22 cellular contexts compared by ENCODE assay signal in genomic region chr12:24933694-24934407, GRCh38. TPM values are rescaled to one million over a fixed set of nuclear protein-coding genes. Genes with fewer than 3 reads are reported as not detected.
DNase-seq lines count a peak whose midpoint lies in the region; ATAC-seq, FAIRE-seq and TF ChIP-seq lines count a peak whose summit lies in the region.
"Had no signal": no experiment of that assay in that cellular context is flagged by ENCODE, and none has a peak within 500 bp of the region (broad histone marks: within the 10 kb centered on the region; RNA-seq: fewer than 3 reads in every experiment).

No MANE protein-coding gene starts in this region.

- H3K4me1 ChIP-seq in K562 (replicated peaks in 1 of 2; ENCODE audit: control insufficient read depth in 2 of 2, insufficient read depth in 2 of 2, low read length in 2 of 2), result peaks cover 4 to 61% of the 10 kb centered on the region in 2 experiments

- POLR2A ChIA-PET in K562 (lab: Yijun Ruan, JAX), result interaction anchor here (0.6 to 1.5 kb wide), 6 partner anchors 9 to 538 kb away, joined by 3 to 5 read pairs (median 4); no protein-coding TSS in a partner anchor

- TF ChIP-seq CTCF in HFFc6 (IDR thresholded peaks at IDR 0.05) (no peak), K562 (IDR thresholded peaks at IDR 0.05 in 2 of 3, conservative IDR thresholded peaks at IDR 0.05 in 1 of 3; ENCODE audit: insufficient read depth in 2 of 3, low read depth in 1 of 3, low read length in 3 of 3) (0 out of 6 replicates have a peak, but pooled peaks of 1 of the 3 experiments have one; percentile 7)

- H3K9me3 ChIP-seq in K562 (replicated peaks; ENCODE audit: control insufficient read depth, insufficient read depth, low read depth, low read length), result no peaks in the 10 kb centered on the region

- peaks cover 96% of the 10 kb centered on the region for H3K79me2 ChIP-seq in K562 (ENCODE audit: control insufficient read depth, insufficient read depth, low read length)

- CTCF ChIA-PET in activated CD8-positive, alpha-beta memory T cell treated with anti-CD3 and anti-CD28 coated beads, Interleukin-2, amount 10 ng/mL, durations not matched to agents 7 days and 5 days (lab: Charles Lee), result no interaction called here
- CTCF ChIA-PET in K562 (lab: Yijun Ruan, JAX; ENCODE audit: low intra/inter-chr PET ratio), result no interaction called here

- in situ Hi-C loops in K562 (cut with MboI), result no loop called here

- H3K9ac ChIP-seq in K562 (ENCODE audit: insufficient read depth in 1 of 2, low read depth in 2 of 2, low read length in 2 of 2), result peak overlapping the region in 1 of 2 experiments; percentile 52; a peak in 2 of 4 replicates

- TF ChIP-seq POLR2A in K562 (conservative IDR thresholded peaks at IDR 0.05), result peak; percentile 94

- BruUV-seq in K562 (replicated peaks; lab: Mats Ljungman, UMichigan), result TSS peak; percentile 100

- peaks cover 27% of the 10 kb centered on the region for H4K20me1 ChIP-seq in K562 (replicated peaks; ENCODE audit: control insufficient read depth, insufficient read depth, low read length)

- peaks cover 22% of the 10 kb centered on the region; the same call in 2 of the 3 replicates for H3K36me3 ChIP-seq in K562 (ENCODE audit: control insufficient read depth, insufficient read depth, low read length)

- H2AFZ ChIP-seq in K562 (ENCODE audit: low read depth, low read length), result peak overlapping the region; percentile 69; the same call in 1 of the 2 replicates

- peak overlapping the region; percentile 63 for H3K4me2 ChIP-seq in K562 (ENCODE audit: insufficient read depth, low read length)

- H3K4me1 Mint-ChIP-seq in activated CD8-positive, alpha-beta memory T cell treated with anti-CD3 and anti-CD28 coated beads, Interleukin-2, amount 10 ng/mL, durations not matched to agents 7 days and 5 days, result peaks cover 7% of the 10 kb centered on the region
- peaks cover 46% of the 10 kb centered on the region for H3K4me1 Mint-ChIP-seq in HFFc6 (ENCODE audit: low read depth)
- H3K4me1 Mint-ChIP-seq in stimulated activated naive B cell treated with anti-CD40 and anti-IgM and Interleukin-4, amounts not matched to agents 10 μg/mL and 1 μg/mL and 100 μg/mL, for 72 hours, result peaks cover 16 to 17% of the 10 kb centered on the region in 2 donors

- no peak overlapping the region for H3K27ac Mint-ChIP-seq in activated CD8-positive, alpha-beta memory T cell treated with anti-CD3 and anti-CD28 coated beads, Interleukin-2, amount 10 ng/mL, durations not matched to agents 7 days and 5 days
- peak overlapping the region; percentile 58 for H3K27ac Mint-ChIP-seq in HFFc6
- peak overlapping the region; percentile 28 for H3K27ac Mint-ChIP-seq in stimulated activated naive B cell treated with anti-CD40 and anti-IgM and Interleukin-4, amounts not matched to agents 10 μg/mL and 1 μg/mL and 100 μg/mL, for 72 hours
- H3K27ac Mint-ChIP-seq: T-helper 1 cell treated with Interleukin-12 subunit alpha and Interleukin-12 subunit beta and Interleukin-4 antibody, amounts not matched to agents 30 μg/mL and 1 μg/mL, for 36 hours had no signal

- intact Hi-C loops in K562 (cut with micrococcal nuclease), result no loop called here

- peaks cover 1% of the 10 kb centered on the region for H3K36me3 Mint-ChIP-seq in activated CD8-positive, alpha-beta memory T cell treated with anti-CD3 and anti-CD28 coated beads, Interleukin-2, amount 10 ng/mL, durations not matched to agents 7 days and 5 days
- H3K36me3 Mint-ChIP-seq in HFFc6 (ENCODE audit: low read depth), result peaks cover 33% of the 10 kb centered on the region
- peaks cover 0 to 8% of the 10 kb centered on the region in 2 donors for H3K36me3 Mint-ChIP-seq in stimulated activated naive B cell treated with anti-CD40 and anti-IgM and Interleukin-4, amounts not matched to agents 10 μg/mL and 1 μg/mL and 100 μg/mL, for 72 hours

- TF ChIP-seq EP300 in K562 (IDR thresholded peaks at IDR 0.05; ENCODE audit: low read length), result no peak

- ATAC-seq in activated CD8-positive, alpha-beta memory T cell treated with anti-CD3 and anti-CD28 coated beads, Interleukin-2, amount 10 ng/mL, durations not matched to agents 7 days and 5 days, result no peak
- ATAC-seq in K562, result peak; percentile 85
- ATAC-seq in stimulated activated naive B cell treated with anti-CD40 and anti-IgM and Interleukin-4, amounts not matched to agents 10 μg/mL and 1 μg/mL and 100 μg/mL, for 72 hours (replicated peaks), result no peak

- DNase-seq in activated CD8-positive, alpha-beta memory T cell treated with anti-CD3 and anti-CD28 coated beads, Interleukin-2, amount 10 ng/mL, durations not matched to agents 7 days and 5 days, result peak; percentile 0
- no peak for DNase-seq in activated CD8-positive, alpha-beta memory T cell treated with anti-CD3 and anti-CD28 coated beads for 24 hours
- no peak for DNase-seq in HFFc6
- DNase-seq in K562 (ENCODE audit: extremely low read depth in 1 of 4, low spot score in 3 of 4), result peak in 2 of 4 experiments; percentile 52 to 87
- DNase-seq in stimulated activated naive B cell treated with anti-CD40 and anti-IgM and Interleukin-4, amounts not matched to agents 10 μg/mL and 1 μg/mL and 100 μg/mL, for 72 hours, result no peak
- no peak for DNase-seq in amniotic stem cell (lab: John Stamatoyannopoulos, UW)
- no peak for DNase-seq in NCI-H2029 (lab: John Stamatoyannopoulos, UW)
- DNase-seq in cerebellar cortex (ENCODE audit: low spot score), result no peak
- DNase-seq: ACHN; DMS79 treated with DMSO at 0.1 percent for 48 hours; H7; IMR-90; Karpas-422; NCI-H1417 treated with DMSO at 0.1 percent for 48 hours; NCI-H2081 treated with DMSO at 0.1 percent for 48 hours; NCI-H345; NCI-H524 treated with DMSO at 0.1 percent for 48 hours; NK-92 treated with Interleukin-12 subunit alpha and Interleukin-12 subunit beta, amount 100 ng/mL, for 24 hours; OCI-M1; SIG-M5 had no signal

- no peaks in the 10 kb centered on the region for H3K9me3 Mint-ChIP-seq in activated CD8-positive, alpha-beta memory T cell treated with anti-CD3 and anti-CD28 coated beads, Interleukin-2, amount 10 ng/mL, durations not matched to agents 7 days and 5 days (ENCODE audit: low read depth)
- H3K9me3 Mint-ChIP-seq in HFFc6, result peaks cover 10% of the 10 kb centered on the region
- H3K9me3 Mint-ChIP-seq in stimulated activated naive B cell treated with anti-CD40 and anti-IgM and Interleukin-4, amounts not matched to agents 10 μg/mL and 1 μg/mL and 100 μg/mL, for 72 hours, result no peaks in the 10 kb centered on the region
- H3K9me3 Mint-ChIP-seq: T-helper 1 cell treated with Interleukin-12 subunit alpha and Interleukin-12 subunit beta and Interleukin-4 antibody, amounts not matched to agents 30 μg/mL and 1 μg/mL, for 36 hours had no signal

- no peak for TF ChIP-seq RAD21 in K562 (CRISPR knock-in tag; conservative IDR thresholded peaks at IDR 0.05 in 1 of 2, IDR thresholded peaks at IDR 0.05 in 1 of 2)

- H3K4me3 ChIP-seq in K562, result peak overlapping the region; percentile 4; the same call in 1 of the 2 replicates

- H3K27me3 ChIP-seq in K562 (ENCODE audit: control insufficient read depth in 2 of 2, insufficient read depth in 2 of 2, low read length in 2 of 2), result no peaks in the 10 kb centered on the region

- peaks cover 3% of the 10 kb centered on the region for H3K27me3 Mint-ChIP-seq in activated CD8-positive, alpha-beta memory T cell treated with anti-CD3 and anti-CD28 coated beads, Interleukin-2, amount 10 ng/mL, durations not matched to agents 7 days and 5 days
- H3K27me3 Mint-ChIP-seq in HFFc6 (ENCODE audit: insufficient read depth), result peaks cover 2% of the 10 kb centered on the region; the same call in 1 of the 2 replicates
- H3K27me3 Mint-ChIP-seq in stimulated activated naive B cell treated with anti-CD40 and anti-IgM and Interleukin-4, amounts not matched to agents 10 μg/mL and 1 μg/mL and 100 μg/mL, for 72 hours, result no peaks in the 10 kb centered on the region

- FAIRE-seq in K562 (lab: Jason Lieb, UNC), result peak; percentile 95
- FAIRE-seq: HTR-8/SVneo had no signal

- peak overlapping the region; percentile 82 for H3K27ac ChIP-seq in K562 (ENCODE audit: extremely low read depth, low read depth, low read length)

- WGBS in K562 (ENCODE audit: insufficient coverage, low coverage, missing lambda C conversion rate), result 6% methylated on average over 10 of the region's 10 CpGs

- no peak overlapping the region for H3K4me3 Mint-ChIP-seq in activated CD8-positive, alpha-beta memory T cell treated with anti-CD3 and anti-CD28 coated beads, Interleukin-2, amount 10 ng/mL, durations not matched to agents 7 days and 5 days
- H3K4me3 Mint-ChIP-seq in HFFc6, result no peak overlapping the region
- no peak overlapping the region for H3K4me3 Mint-ChIP-seq in stimulated activated naive B cell treated with anti-CD40 and anti-IgM and Interleukin-4, amounts not matched to agents 10 μg/mL and 1 μg/mL and 100 μg/mL, for 72 hours
- H3K4me3 Mint-ChIP-seq: T-helper 1 cell treated with Interleukin-12 subunit alpha and Interleukin-12 subunit beta and Interleukin-4 antibody, amounts not matched to agents 30 μg/mL and 1 μg/mL, for 36 hours had no signal

- H3K9me1 ChIP-seq in K562 (ENCODE audit: control insufficient read depth, insufficient read depth, low read length), result peaks cover 4% of the 10 kb centered on the region

RNA-seq across cellular contexts. Expression of gene BCAT1, which starts 15.1 kb away (rescaled TPM):
- 10 to 100 TPM; 18.9 to 48.3 TPM for total RNA-seq in activated CD8-positive, alpha-beta memory T cell treated with anti-CD3 and anti-CD28 coated beads, Interleukin-2, amount 10 ng/mL, durations not matched to agents 7 days and 5 days
- total RNA-seq in HFFc6 (2021; fragmentation: NEBNext Ultra II Directional; extraction: Animal tissue kit (Norgen Biotek cat#: 25700)), result 100 to 1,000 TPM; 156 to 180 (median 173) TPM
- total RNA-seq in K562 (2011; cell fraction: chromatin; rRNA removed; ENCODE audit: low replicate concordance), result 53.5 and 124 TPM in 2 replicates
- 33.0 and 49.7 TPM in 2 replicates for total RNA-seq in K562 (2011; cell fraction: nucleolus; rRNA removed)
- 127 and 193 TPM in 2 replicates for total RNA-seq in K562 (2011; cell fraction: nucleoplasm; rRNA removed)
- total RNA-seq in K562 (2014; rRNA removed) (79.4 and 81.9 TPM in 2 replicates), K562 (2014; rRNA removed; fragmentation: Illumina TruSeq; extraction: Trizol) (130 and 155 TPM in 2 replicates), K562 (2015; rRNA removed; fragmentation: Illumina TruSeq; extraction: Trizol) (64.9 and 68.6 TPM in 2 replicates), K562 (2021) (154 and 157 TPM in 2 replicates)
- polyA plus RNA-seq in K562 (2011; rRNA removed) (58.8 and 59.1 TPM in 2 replicates), K562 (2014; fragmentation: Illumina TruSeq; extraction: Trizol) (66.8 and 78.4 TPM in 2 replicates), K562 (2014; fragmentation: Nextera tagmentation; extraction: Ambion mirVana) (10 to 100 TPM; 38.5 to 45.4 TPM), K562 (2014; rRNA removed) (48.1 and 59.1 TPM in 2 replicates)
- 28.1 and 58.5 TPM in 2 replicates for polyA plus RNA-seq in K562 (2011; cell fraction: cytosol; rRNA removed)
- 33.1 and 43.9 TPM in 2 replicates for polyA plus RNA-seq in K562 (2011; cell fraction: nucleus; rRNA removed)
- 53.7 and 101 TPM in 2 replicates for polyA plus RNA-seq in K562 (2012)
- 130 and 179 TPM in 2 replicates for polyA minus RNA-seq in K562 (2011; rRNA and poly(A)+ RNA removed)
- polyA minus RNA-seq in K562 (2011; cell fraction: cytosol; rRNA and poly(A)+ RNA removed), result 82.9 and 107 TPM in 2 replicates
- polyA minus RNA-seq in K562 (2011; cell fraction: nucleus; rRNA and poly(A)+ RNA removed), result 34.1 and 69.3 TPM in 2 replicates
